ENCODE assay signal across 10 cellular contexts in genomic region chr6:146915671-146916127, GRCh38.
DNase-seq lines count a peak whose midpoint lies in the region; ATAC-seq, FAIRE-seq and TF ChIP-seq lines count a peak whose summit lies in the region.
"Had no signal": no experiment of that assay in that cellular context is flagged by ENCODE, and none has a peak within 500 bp of the region (broad histone marks: within the 10 kb centered on the region; RNA-seq: fewer than 3 reads in every experiment).

No MANE protein-coding gene starts in this region.

- intact Hi-C loops in Panc1 (cut with micrococcal nuclease; ENCODE audit: unreplicated experiment) (loop anchor here (2.0 kb wide), 1 partner anchor 287 kb away; no protein-coding TSS in a partner anchor), endothelial cell of umbilical vein (cut with micrococcal nuclease) (loop anchor here (1.0 to 10.0 kb wide), 5 partner anchors 53 to 561 kb away; partner anchors contain the start of gene RAB32)

- no peaks in the 10 kb centered on the region for H3K9me1 ChIP-seq in endothelial cell of umbilical vein (replicated peaks; ENCODE audit: control insufficient read depth, extremely low read depth, insufficient read depth, low read length)

- H3K27me3 ChIP-seq in Panc1 (ENCODE audit: control insufficient read depth, insufficient read depth, low read length) (no peaks in the 10 kb centered on the region), endothelial cell of umbilical vein (ENCODE audit: control insufficient read depth in 2 of 2, insufficient read depth in 2 of 2, low read length in 2 of 2) (no peaks in the 10 kb centered on the region)
- H3K27me3 ChIP-seq: gastroesophageal sphincter had no signal

- FAIRE-seq in endothelial cell of umbilical vein (lab: Jason Lieb, UNC) = peak; percentile 67

- DNase-seq in HCEC 1CT = peak; percentile 73
- DNase-seq in Panc1 (ENCODE audit: low read depth, low spot score) = no peak
- DNase-seq in endothelial cell of umbilical vein (ENCODE audit: low read depth, low spot score) = peak; percentile 60
- peak; percentile 41 for DNase-seq in renal cortical epithelial cell (ENCODE audit: low read depth)
- DNase-seq in NCI-H748 treated with DMSO at 0.1 percent for 48 hours (lab: John Stamatoyannopoulos, UW) = no peak
- no peak for DNase-seq in mesenteric fat pad (ENCODE audit: low spot score)
- DNase-seq in cerebellum (ENCODE audit: low spot score) = no peak
- DNase-seq: NCI-H1436 treated with DMSO at 0.1 percent for 48 hours had no signal

- no peaks in the 10 kb centered on the region for H4K20me1 ChIP-seq in endothelial cell of umbilical vein (replicated peaks; ENCODE audit: control insufficient read depth, extremely low read depth, insufficient read depth, low read length)

- CTCF ChIA-PET in Panc1 (lab: Charles Lee) (no interaction called here), endothelial cell of umbilical vein (lab: Charles Lee) (interaction anchor here (1.4 to 2.0 kb wide), 2 partner anchors 10 to 14 kb away, joined by 4 read pairs; no protein-coding TSS in a partner anchor)

- H3K9ac ChIP-seq in endothelial cell of umbilical vein (replicated peaks; ENCODE audit: extremely low read depth, insufficient read depth, low read length) = peak overlapping the region; percentile 96

- in situ Hi-C loops in Panc1 (cut with HindIII; ENCODE audit: low pct_unique_long_range_greater_than_20kb, low sequenced_read_pairs) = no loop called here

- H3K4me1 ChIP-seq in Panc1 (ENCODE audit: control insufficient read depth, insufficient read depth, low read length) (peaks cover 44% of the 10 kb centered on the region), endothelial cell of umbilical vein (ENCODE audit: control insufficient read depth, extremely low read depth, insufficient read depth, low read length) (peaks cover 39% of the 10 kb centered on the region)

- dilution Hi-C loops in endothelial cell of umbilical vein (cut with MboI; ENCODE audit: extremely low pct_ligation_motif_present, low sequenced_read_pairs) = no loop called here

- no peaks in the 10 kb centered on the region for H3K79me2 ChIP-seq in endothelial cell of umbilical vein (ENCODE audit: control insufficient read depth, insufficient read depth, low read length)

- peak overlapping the region; percentile 36 for H2AFZ ChIP-seq in endothelial cell of umbilical vein (ENCODE audit: low read depth, low read length)

- H3K4me2 ChIP-seq in endothelial cell of umbilical vein (ENCODE audit: insufficient read depth, low read length) = peak overlapping the region; percentile 90

- H3K9me3 ChIP-seq in Panc1 (ENCODE audit: control insufficient read depth, insufficient read depth, low read depth, low read length) (peaks cover 20% of the 10 kb centered on the region; the same call in 1 of the 2 replicates), endothelial cell of umbilical vein (replicated peaks; ENCODE audit: control insufficient read depth, insufficient read depth, low read length) (no peaks in the 10 kb centered on the region)
- H3K9me3 ChIP-seq: gastroesophageal sphincter had no signal

- TF ChIP-seq POLR2A in endothelial cell of umbilical vein (IDR thresholded peaks at IDR 0.05; ENCODE audit: low read depth, low read length) = peak; percentile 47

- POLR2A ChIA-PET in Panc1 (lab: Charles Lee) = no interaction called here
- POLR2A ChIA-PET in endothelial cell of umbilical vein (lab: Charles Lee) = interaction anchor here (0.7 kb wide), 1 partner anchor 10 kb away, joined by 3 read pairs; no protein-coding TSS in a partner anchor

- H3K4me3 ChIP-seq in Panc1 (ENCODE audit: low read depth in 2 of 2, low read length in 2 of 2) (no peak overlapping the region), endothelial cell of umbilical vein (replicated peaks in 1 of 3; ENCODE audit: insufficient read depth in 1 of 3, low read depth in 1 of 3, low read length in 3 of 3) (peak overlapping the region in 2 of 3 experiments; percentile 33 to 68)
- H3K4me3 ChIP-seq: gastroesophageal sphincter had no signal

- BruUV-seq in Panc1 (replicated peaks; lab: Mats Ljungman, UMichigan) (no TSS peak), endothelial cell of umbilical vein (replicated peaks; lab: Mats Ljungman, UMichigan) (no TSS peak)

- H3K27ac ChIP-seq in Panc1 (ENCODE audit: low read length) = peak overlapping the region; percentile 99
- H3K27ac ChIP-seq in endothelial cell of umbilical vein (ENCODE audit: insufficient read depth, low read depth, low read length) = peak overlapping the region; percentile 99

- ATAC-seq in Panc1 (no peak), HG03039 (IDR thresholded peaks at IDR 0.05; ENCODE audit: unreplicated experiment) (no peak)
- ATAC-seq: gastroesophageal sphincter had no signal

- TF ChIP-seq CTCF in Panc1 (IDR thresholded peaks at IDR 0.05) (no peak), endothelial cell of umbilical vein (IDR thresholded peaks at IDR 0.05; ENCODE audit: extremely low read depth in 1 of 2, insufficient read depth in 1 of 2, low read depth in 1 of 2, low read length in 2 of 2) (no peak)

- H3K36me3 ChIP-seq in Panc1 (ENCODE audit: control insufficient read depth, insufficient read depth, low read length) (no peaks in the 10 kb centered on the region), endothelial cell of umbilical vein (ENCODE audit: control insufficient read depth in 2 of 2, extremely low read depth in 1 of 2, insufficient read depth in 2 of 2, low read length in 2 of 2) (no peaks in the 10 kb centered on the region)
- H3K36me3 ChIP-seq: gastroesophageal sphincter had no signal

TF ChIP-seq in endothelial cell of umbilical vein, 7 proteins besides CTCF, POLR2A, EP300 and RAD21:
- TF ChIP-seq EZH2 (IDR thresholded peaks at IDR 0.05; ENCODE audit: borderline replicate concordance, low read depth, low read length, severe bottlenecking) (no peak), MYC (IDR thresholded peaks at IDR 0.05; ENCODE audit: low read depth, low read length) (no peak), POLR2AphosphoS5 (IDR thresholded peaks at IDR 0.05; ENCODE audit: insufficient read depth, low read depth, low read length) (peak; percentile 71), GATA2 (IDR thresholded peaks at IDR 0.05; ENCODE audit: insufficient read depth, insufficient read length, low read depth, low read length) (no peak), JUN (IDR thresholded peaks at IDR 0.05; ENCODE audit: borderline replicate concordance, insufficient read depth, insufficient read length, low read depth) (peak; percentile 83), FOS (IDR thresholded peaks at IDR 0.05; ENCODE audit: borderline replicate concordance, insufficient read depth, low read length) (peak; percentile 90), MAX (IDR thresholded peaks at IDR 0.05; ENCODE audit: insufficient read depth, insufficient read length) (no peak)

Comparison
In these comparisons a context has a peak if more than half of its experiments do, and no peak if none do; other contexts are left out.
1. DNase-seq: peak in HCEC 1CT (single experiment), endothelial cell of umbilical vein (single experiment) and renal cortical epithelial cell (single experiment); none in Panc1 (single experiment), NCI-H748 treated with DMSO at 0.1 percent for 48 hours (single experiment), mesenteric fat pad (single experiment) and cerebellum (single experiment).
2. H3K4me3 ChIP-seq: peak in endothelial cell of umbilical vein (2 of 3); none in Panc1 (0 of 2).